In the genomic region with DNA sequence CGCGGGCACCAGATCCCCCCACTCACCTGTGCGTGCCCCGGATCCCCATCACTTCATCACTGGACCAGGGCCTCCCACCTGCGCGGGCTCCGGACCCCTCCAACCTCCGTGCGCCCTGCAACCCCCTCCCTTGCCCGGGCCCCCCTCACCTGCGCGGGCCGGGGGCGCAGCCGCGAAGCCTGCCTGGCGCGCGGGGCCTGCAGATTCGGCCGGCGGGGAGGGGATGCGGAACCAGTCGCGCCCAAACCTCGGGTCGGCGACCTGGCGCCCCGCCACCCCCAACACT, we compare ENCODE assay signal across 2 cellular contexts.
TF ChIP-seq lines count a peak whose summit lies in the region.

No MANE protein-coding gene starts in this region.

TF ChIP-seq in H1, 55 proteins besides CTCF, POLR2A, EP300 and RAD21:
- TF ChIP-seq CREB1 (IDR thresholded peaks at IDR 0.05) = no peak
- TF ChIP-seq, protein P1, sequence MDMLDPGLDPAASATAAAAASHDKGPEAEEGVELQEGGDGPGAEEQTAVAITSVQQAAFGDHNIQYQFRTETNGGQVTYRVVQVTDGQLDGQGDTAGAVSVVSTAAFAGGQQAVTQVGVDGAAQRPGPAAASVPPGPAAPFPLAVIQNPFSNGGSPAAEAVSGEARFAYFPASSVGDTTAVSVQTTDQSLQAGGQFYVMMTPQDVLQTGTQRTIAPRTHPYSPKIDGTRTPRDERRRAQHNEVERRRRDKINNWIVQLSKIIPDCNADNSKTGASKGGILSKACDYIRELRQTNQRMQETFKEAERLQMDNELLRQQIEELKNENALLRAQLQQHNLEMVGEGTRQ (IDR thresholded peaks at IDR 0.05; ENCODE audit: low read length) = no peak
- TF ChIP-seq HDAC2 (IDR thresholded peaks at IDR 0.05; ENCODE audit: borderline replicate concordance in 1 of 2, low read depth in 2 of 2, low read length in 2 of 2) = no peak
- TF ChIP-seq SIN3A (conservative IDR thresholded peaks at IDR 0.05 in 1 of 2, IDR thresholded peaks at IDR 0.05 in 1 of 2; ENCODE audit: low read depth in 1 of 2, low read length in 2 of 2) = 0 out of 4 replicates have a peak, but pooled peaks of 1 of the 2 experiments have one; percentile 22
- no peak for TF ChIP-seq ZNF274 (IDR thresholded peaks at IDR 0.05; ENCODE audit: borderline replicate concordance, extremely low read depth, low read length)
- peak; percentile 37; the same call in 1 of the 2 replicates for TF ChIP-seq PHF8 (conservative IDR thresholded peaks at IDR 0.05; ENCODE audit: low read depth, low read length)
- TF ChIP-seq YY1 (IDR thresholded peaks at IDR 0.05; ENCODE audit: low read depth, low read length) = no peak
- TF ChIP-seq TAF7 (optimal IDR thresholded peaks at IDR 0.05; ENCODE audit: borderline replicate concordance, low read depth, low read length) = no peak
- no peak for TF ChIP-seq RBBP5 (IDR thresholded peaks at IDR 0.05; ENCODE audit: borderline replicate concordance, low read depth, low read length)
- TF ChIP-seq, protein P2, sequence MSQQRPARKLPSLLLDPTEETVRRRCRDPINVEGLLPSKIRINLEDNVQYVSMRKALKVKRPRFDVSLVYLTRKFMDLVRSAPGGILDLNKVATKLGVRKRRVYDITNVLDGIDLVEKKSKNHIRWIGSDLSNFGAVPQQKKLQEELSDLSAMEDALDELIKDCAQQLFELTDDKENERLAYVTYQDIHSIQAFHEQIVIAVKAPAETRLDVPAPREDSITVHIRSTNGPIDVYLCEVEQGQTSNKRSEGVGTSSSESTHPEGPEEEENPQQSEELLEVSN (IDR thresholded peaks at IDR 0.05) = no peak
- peak; percentile 48 for TF ChIP-seq KDM4A (IDR thresholded peaks at IDR 0.05; ENCODE audit: low read depth, low read length, severe bottlenecking)
- no peak for TF ChIP-seq EGR1 (IDR thresholded peaks at IDR 0.05; ENCODE audit: borderline replicate concordance, low read depth, low read length)
TF ChIP-seq in H1: peak in this region for 3.

TF ChIP-seq in neural cell, 6 proteins besides CTCF, POLR2A, EP300 and RAD21:
- no peak for TF ChIP-seq POLR2AphosphoS5 (IDR thresholded peaks at IDR 0.05)
- TF ChIP-seq EZH2 (IDR thresholded peaks at IDR 0.05; ENCODE audit: borderline replicate concordance, insufficient read depth, low read length, poor library complexity, severe bottlenecking) = no peak
- TF ChIP-seq TAF1 (IDR thresholded peaks at IDR 0.05; ENCODE audit: low read depth) = no peak
- TF ChIP-seq SMC3 (conservative IDR thresholded peaks at IDR 0.05; ENCODE audit: poor library complexity) = peak; percentile 32
- TF ChIP-seq, protein P3, sequence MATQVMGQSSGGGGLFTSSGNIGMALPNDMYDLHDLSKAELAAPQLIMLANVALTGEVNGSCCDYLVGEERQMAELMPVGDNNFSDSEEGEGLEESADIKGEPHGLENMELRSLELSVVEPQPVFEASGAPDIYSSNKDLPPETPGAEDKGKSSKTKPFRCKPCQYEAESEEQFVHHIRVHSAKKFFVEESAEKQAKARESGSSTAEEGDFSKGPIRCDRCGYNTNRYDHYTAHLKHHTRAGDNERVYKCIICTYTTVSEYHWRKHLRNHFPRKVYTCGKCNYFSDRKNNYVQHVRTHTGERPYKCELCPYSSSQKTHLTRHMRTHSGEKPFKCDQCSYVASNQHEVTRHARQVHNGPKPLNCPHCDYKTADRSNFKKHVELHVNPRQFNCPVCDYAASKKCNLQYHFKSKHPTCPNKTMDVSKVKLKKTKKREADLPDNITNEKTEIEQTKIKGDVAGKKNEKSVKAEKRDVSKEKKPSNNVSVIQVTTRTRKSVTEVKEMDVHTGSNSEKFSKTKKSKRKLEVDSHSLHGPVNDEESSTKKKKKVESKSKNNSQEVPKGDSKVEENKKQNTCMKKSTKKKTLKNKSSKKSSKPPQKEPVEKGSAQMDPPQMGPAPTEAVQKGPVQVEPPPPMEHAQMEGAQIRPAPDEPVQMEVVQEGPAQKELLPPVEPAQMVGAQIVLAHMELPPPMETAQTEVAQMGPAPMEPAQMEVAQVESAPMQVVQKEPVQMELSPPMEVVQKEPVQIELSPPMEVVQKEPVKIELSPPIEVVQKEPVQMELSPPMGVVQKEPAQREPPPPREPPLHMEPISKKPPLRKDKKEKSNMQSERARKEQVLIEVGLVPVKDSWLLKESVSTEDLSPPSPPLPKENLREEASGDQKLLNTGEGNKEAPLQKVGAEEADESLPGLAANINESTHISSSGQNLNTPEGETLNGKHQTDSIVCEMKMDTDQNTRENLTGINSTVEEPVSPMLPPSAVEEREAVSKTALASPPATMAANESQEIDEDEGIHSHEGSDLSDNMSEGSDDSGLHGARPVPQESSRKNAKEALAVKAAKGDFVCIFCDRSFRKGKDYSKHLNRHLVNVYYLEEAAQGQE (IDR thresholded peaks at IDR 0.05; ENCODE audit: borderline replicate concordance) = no peak
- no peak for TF ChIP-seq MXI1 (conservative IDR thresholded peaks at IDR 0.05; ENCODE audit: poor library complexity, severe bottlenecking)
TF ChIP-seq in neural cell: peak in this region for 1.
